Comparison of ENCODE assay signal across 24 cellular contexts in the genomic region with DNA sequence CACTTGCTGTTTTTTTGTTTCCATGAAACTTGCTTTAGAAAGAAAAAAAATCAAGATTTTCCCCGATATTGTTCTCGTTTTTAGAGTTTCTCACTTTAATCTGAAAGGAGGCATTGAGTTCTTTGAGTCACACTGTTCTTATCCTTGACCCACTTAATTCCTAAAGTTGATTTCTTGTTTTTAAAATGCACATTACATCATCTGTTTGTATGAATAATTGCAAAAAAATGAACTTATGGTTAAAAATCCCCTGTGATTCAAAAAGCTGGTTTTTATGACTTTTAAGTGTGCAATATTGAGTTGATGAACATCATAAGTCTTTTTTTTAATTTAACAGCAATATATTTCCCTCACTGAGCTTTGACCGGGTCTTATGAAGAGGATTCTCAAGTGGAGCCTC.
"Had no signal": no experiment of that assay in that cellular context is flagged by ENCODE, and none has a peak within 500 bp of the region (broad histone marks: within the 10 kb centered on the region; RNA-seq: fewer than 3 reads in every experiment).

No MANE protein-coding gene starts in this region.

- H3K9me3 ChIP-seq: MG63 had no signal

- H3K27me3 ChIP-seq: MG63 had no signal

- H3K4me3 ChIP-seq: MG63 had no signal

- ATAC-seq: activated CD8-positive, alpha-beta memory T cell treated with anti-CD3 and anti-CD28 coated beads, Interleukin-2, amount 10 ng/mL, durations not matched to agents 7 days and 5 days; activated T-cell treated with anti-CD3 and anti-CD28 coated beads, Interleukin-2, amount 50 U/mL, for 4 hours; T-helper 17 cell had no signal

- DNase-seq: activated B cell treated with CpG ODN at 0.5 μM for 24 hours; activated CD4-positive, alpha-beta T cell treated with anti-CD3 and anti-CD28 coated beads for 1 hour; activated CD4-positive, alpha-beta T cell treated with anti-CD3 and anti-CD28 coated beads, Interleukin-2, amount 10 ng/mL, durations not matched to agents 24 days and 14 days; activated CD4-positive, alpha-beta T cell treated with anti-CD3 and anti-CD28 coated beads, Interleukin-2, amount 50 U/mL, for 48 hours; activated CD8-positive, alpha-beta memory T cell treated with anti-CD3 and anti-CD28 coated beads, Interleukin-2, amount 10 ng/mL, durations not matched to agents 7 days and 5 days; activated gamma-delta T cell; activated naive CD4-positive, alpha-beta T cell treated with anti-CD3 and anti-CD28 coated beads for 36 hours; activated T-cell treated with anti-CD3 and anti-CD28 coated beads, Interleukin-2, amount 50 U/mL, for 4 hours; anterior cingulate cortex; caudate nucleus; MG63; MV-4-11; NCI-H1092 treated with DMSO at 0.1 percent for 48 hours; NCI-H1417 treated with DMSO at 0.1 percent for 48 hours; NCI-H1694; NCI-H2029; NCI-H2107; NCI-H2171 treated with DMSO at 0.1 percent for 48 hours; NCI-H226; NCI-H526 treated with DMSO at 0.1 percent for 48 hours; NCI-H82; SIG-M5; T-helper 17 cell; T-helper 9 cell had no signal

- H3K36me3 ChIP-seq: MG63 had no signal
